In the genomic region with DNA sequence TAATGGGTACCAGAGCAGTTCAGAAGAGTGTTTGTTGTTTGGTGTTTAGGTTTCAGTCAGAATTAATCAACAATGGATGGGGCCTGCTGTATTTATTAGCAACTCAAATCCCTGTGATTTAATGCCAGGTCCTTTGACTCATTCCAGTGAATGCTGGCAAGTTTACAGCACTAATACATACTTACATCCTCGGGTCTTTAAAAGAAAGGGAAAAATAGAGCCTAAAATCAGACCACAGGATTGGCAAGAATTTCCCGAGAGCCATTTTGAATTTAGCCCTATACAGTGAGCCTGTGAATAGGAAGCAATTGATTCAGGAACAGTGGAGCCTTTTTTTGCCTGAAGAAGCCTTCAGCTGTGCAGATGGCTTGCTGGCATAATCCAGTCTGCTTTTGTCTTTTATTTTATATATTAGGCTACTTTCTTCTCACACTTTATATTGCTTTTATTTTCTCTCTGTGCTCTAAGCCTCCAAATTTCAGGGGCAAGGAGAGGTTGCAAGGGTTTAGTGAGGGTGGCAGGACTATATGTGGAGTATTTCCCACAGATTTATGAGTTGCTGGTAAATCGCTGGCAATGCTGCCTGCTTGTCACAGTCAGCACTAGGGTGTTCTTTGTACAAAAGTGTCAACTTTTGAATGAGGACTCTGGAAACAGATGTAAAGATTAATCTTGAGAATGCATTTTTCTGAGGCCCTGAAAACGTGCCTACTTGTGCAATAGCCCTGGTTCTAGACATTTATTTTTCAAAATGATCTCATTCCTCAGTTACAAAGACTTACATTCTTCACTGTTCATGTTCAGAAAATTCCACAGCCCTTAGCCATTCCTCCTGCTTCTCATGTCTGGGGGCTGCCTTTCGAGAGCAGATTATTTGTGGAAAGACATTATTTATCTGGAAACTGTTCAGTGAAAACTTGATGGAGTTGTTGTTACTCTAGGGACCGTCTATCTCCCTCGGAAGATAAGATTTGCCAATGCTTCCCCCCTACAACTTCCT, we compare ENCODE assay signal across 1 cellular context.
TF ChIP-seq lines count a peak whose summit lies in the region.

No MANE protein-coding gene starts in this region.

TF ChIP-seq in HepG2, 621 proteins besides CTCF, POLR2A, EP300 and RAD21:
- TF ChIP-seq, protein P1, sequence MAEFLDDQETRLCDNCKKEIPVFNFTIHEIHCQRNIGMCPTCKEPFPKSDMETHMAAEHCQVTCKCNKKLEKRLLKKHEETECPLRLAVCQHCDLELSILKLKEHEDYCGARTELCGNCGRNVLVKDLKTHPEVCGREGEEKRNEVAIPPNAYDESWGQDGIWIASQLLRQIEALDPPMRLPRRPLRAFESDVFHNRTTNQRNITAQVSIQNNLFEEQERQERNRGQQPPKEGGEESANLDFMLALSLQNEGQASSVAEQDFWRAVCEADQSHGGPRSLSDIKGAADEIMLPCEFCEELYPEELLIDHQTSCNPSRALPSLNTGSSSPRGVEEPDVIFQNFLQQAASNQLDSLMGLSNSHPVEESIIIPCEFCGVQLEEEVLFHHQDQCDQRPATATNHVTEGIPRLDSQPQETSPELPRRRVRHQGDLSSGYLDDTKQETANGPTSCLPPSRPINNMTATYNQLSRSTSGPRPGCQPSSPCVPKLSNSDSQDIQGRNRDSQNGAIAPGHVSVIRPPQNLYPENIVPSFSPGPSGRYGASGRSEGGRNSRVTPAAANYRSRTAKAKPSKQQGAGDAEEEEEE (CRISPR knock-in tag; IDR thresholded peaks at IDR 0.05; ENCODE audit: borderline replicate concordance): no peak
- TF ChIP-seq ZBTB21 (CRISPR knock-in tag; IDR thresholded peaks at IDR 0.05): no peak
- no peak for TF ChIP-seq HES4 (CRISPR knock-in tag; IDR thresholded peaks at IDR 0.05; ENCODE audit: borderline replicate concordance)
- TF ChIP-seq ZNF547 (CRISPR knock-in tag; IDR thresholded peaks at IDR 0.05): no peak
TF ChIP-seq in HepG2: peak in this region for 0.
